1 cellular context compared by ENCODE assay signal in genomic region chr3:183653209-183654064, GRCh38.
TF ChIP-seq lines count a peak whose summit lies in the region.

No MANE protein-coding gene starts in this region.

TF ChIP-seq in GM23338, 12 proteins besides CTCF, POLR2A, EP300 and RAD21:
- TF ChIP-seq ZNF462 (CRISPR knock-in tag; IDR thresholded peaks at IDR 0.05): no peak
